In genomic region chr17:70989301-70989700, GRCh38 we compare ENCODE assay signal across 28 cellular contexts.
"Had no signal": no experiment of that assay in that cellular context is flagged by ENCODE, and none has a peak within 500 bp of the region (broad histone marks: within the 10 kb centered on the region; RNA-seq: fewer than 3 reads in every experiment).

No MANE protein-coding gene starts in this region.

- H3K4me1 ChIP-seq: colonic mucosa, heart right ventricle, left lung, prostate gland, sigmoid colon, tibial nerve, upper lobe of left lung, uterus had no signal

- H3K36me3 Mint-ChIP-seq: stimulated activated memory B cell treated with anti-CD40 and anti-IgM and Interleukin-4, amounts not matched to agents 10 μg/mL and 1 μg/mL and 100 μg/mL, for 72 hours had no signal

- H3K27ac Mint-ChIP-seq: dendritic cell treated with granulocyte-macrophage colony-stimulating factor and Interleukin-4, amounts not matched to agents 40 ng/mL and 50 ng/mL, for 4 days; endodermal cell; naive thymus-derived CD8-positive, alpha-beta T cell; nephron progenitor cell; stimulated activated memory B cell treated with anti-CD40 and anti-IgM and Interleukin-4, amounts not matched to agents 10 μg/mL and 1 μg/mL and 100 μg/mL, for 72 hours had no signal

- DNase-seq: colonic mucosa; effector CD8-positive, alpha-beta T cell; endodermal cell; foreskin melanocyte; glutamatergic neuron; heart right ventricle; hippocampal formation; left cardiac atrium; left lung; mesenchymal stem cell; naive thymus-derived CD8-positive, alpha-beta T cell; nephron progenitor cell; nucleus accumbens; right cardiac atrium; sigmoid colon; stimulated activated CD4-positive, alpha-beta T cell treated with anti-CD3 and anti-CD28 coated beads, Interleukin-2, amount 100 ng/mL, for 24 hours; stimulated activated CD4-positive, alpha-beta T cell treated with anti-CD3 and anti-CD28 coated beads, Interleukin-4, amount 100 ng/mL, for 4 hours; stimulated activated naive CD8-positive, alpha-beta T cell treated with anti-CD3 and anti-CD28 coated beads, Interleukin-15, Interleukin-2, amounts not matched to agents 100 U/mL and 50 U/mL, for 24 hours; upper lobe of left lung; uterus had no signal

- H3K27ac ChIP-seq: colonic mucosa, epithelial cell of prostate, heart right ventricle, left lung, prostate gland, sigmoid colon, thoracic aorta, tibial nerve, upper lobe of left lung, uterus had no signal

- H3K27me3 ChIP-seq: colonic mucosa, heart right ventricle, left lung, sigmoid colon, tibial nerve, upper lobe of left lung, uterus had no signal

- FAIRE-seq: islet of Langerhans had no signal

- H3K4me3 Mint-ChIP-seq: dendritic cell treated with granulocyte-macrophage colony-stimulating factor and Interleukin-4, amounts not matched to agents 40 ng/mL and 50 ng/mL, for 4 days; endodermal cell; naive thymus-derived CD8-positive, alpha-beta T cell; nephron progenitor cell; stimulated activated memory B cell treated with anti-CD40 and anti-IgM and Interleukin-4, amounts not matched to agents 10 μg/mL and 1 μg/mL and 100 μg/mL, for 72 hours had no signal

- H3K4me3 ChIP-seq: colonic mucosa, heart right ventricle, left lung, prostate gland, sigmoid colon, thoracic aorta, tibial nerve, upper lobe of left lung, uterus had no signal

- H3K36me3 ChIP-seq: colonic mucosa, heart right ventricle, left lung, prostate gland, sigmoid colon, thoracic aorta, tibial nerve, upper lobe of left lung, uterus had no signal

- ATAC-seq: esophagus mucosa; heart right ventricle; left cardiac atrium; left lung; naive thymus-derived CD8-positive, alpha-beta T cell; right cardiac atrium; stimulated activated memory B cell treated with anti-CD40 and anti-IgM and Interleukin-4, amounts not matched to agents 10 μg/mL and 1 μg/mL and 100 μg/mL, for 72 hours; stimulated activated naive CD8-positive, alpha-beta T cell treated with anti-CD3 and anti-CD28 coated beads, Interleukin-15, Interleukin-2, amounts not matched to agents 100 U/mL and 50 U/mL, for 24 hours had no signal

- H3K9me3 ChIP-seq: colonic mucosa, prostate gland, thoracic aorta, uterus had no signal

- H3K27me3 Mint-ChIP-seq: dendritic cell treated with granulocyte-macrophage colony-stimulating factor and Interleukin-4, amounts not matched to agents 40 ng/mL and 50 ng/mL, for 4 days; naive thymus-derived CD8-positive, alpha-beta T cell; stimulated activated memory B cell treated with anti-CD40 and anti-IgM and Interleukin-4, amounts not matched to agents 10 μg/mL and 1 μg/mL and 100 μg/mL, for 72 hours had no signal

- H3K4me1 Mint-ChIP-seq: naive thymus-derived CD8-positive, alpha-beta T cell; stimulated activated memory B cell treated with anti-CD40 and anti-IgM and Interleukin-4, amounts not matched to agents 10 μg/mL and 1 μg/mL and 100 μg/mL, for 72 hours had no signal
